In the genomic region with DNA sequence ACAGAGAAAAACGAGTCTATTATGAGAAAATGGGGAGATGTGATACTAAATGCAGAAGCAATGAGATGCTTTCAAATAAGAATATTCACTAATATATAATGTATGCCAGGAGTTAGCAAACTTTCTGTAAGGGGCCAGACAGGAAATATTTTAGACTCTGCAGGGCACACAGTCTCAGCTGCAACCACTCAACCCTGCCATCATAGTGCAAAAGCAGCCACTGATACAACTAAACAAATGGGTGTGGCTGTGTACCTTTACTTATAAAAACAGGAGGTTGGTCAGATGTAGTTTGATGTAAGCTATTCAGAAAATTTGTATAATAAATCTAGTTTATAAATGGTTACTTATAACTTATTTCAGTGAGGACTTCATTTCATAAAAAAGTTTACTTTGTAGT, we compare ENCODE assay signal across 16 cellular contexts.
"Had no signal": no experiment of that assay in that cellular context is flagged by ENCODE, and none has a peak within 500 bp of the region (broad histone marks: within the 10 kb centered on the region; RNA-seq: fewer than 3 reads in every experiment).

No MANE protein-coding gene starts in this region.

- H3K27me3 ChIP-seq: MG63 had no signal

- DNase-seq: Karpas-422, KG1, MG63, NCI-H1092 treated with DMSO at 0.1 percent for 48 hours, NCI-H1436, NCI-H187, NCI-H2029 treated with DMSO at 0.1 percent for 48 hours, NCI-H2107, NCI-H2227 treated with DMSO at 0.1 percent for 48 hours, NCI-H524, NCI-H69, NCI-H774, Right ventricle myocardium superior, RPMI8226, SK-N-SH, SW 1271 had no signal

- H3K4me3 ChIP-seq: MG63 had no signal

- H3K4me2 ChIP-seq: SK-N-SH had no signal

- H3K9me3 ChIP-seq: MG63, SK-N-SH had no signal

- H3K9ac ChIP-seq: SK-N-SH had no signal
